In genomic region chr7:111080495-111081105, GRCh38 we compare ENCODE assay signal across 2 cellular contexts.
A peak's percentile ranks its signal among the peaks of the same experiment; 100 is the strongest.
TF ChIP-seq lines count a peak whose summit lies in the region.

No MANE protein-coding gene starts in this region.

TF ChIP-seq in IMR-90, 13 proteins besides CTCF, POLR2A, EP300 and RAD21:
- TF ChIP-seq BHLHE40 (IDR thresholded peaks at IDR 0.05; ENCODE audit: low read depth, low read length), result no peak
- TF ChIP-seq MAZ (IDR thresholded peaks at IDR 0.05; ENCODE audit: borderline replicate concordance, low read depth, low read length), result no peak
- peak; percentile 71 for TF ChIP-seq MAFK (IDR thresholded peaks at IDR 0.05; ENCODE audit: low read depth, low read length)
- TF ChIP-seq CHD1 (IDR thresholded peaks at IDR 0.05; ENCODE audit: low read depth, low read length), result no peak
- TF ChIP-seq RFX5 (IDR thresholded peaks at IDR 0.05; ENCODE audit: low read depth, low read length), result no peak

TF ChIP-seq in GM12878, 131 proteins besides CTCF, POLR2A, EP300 and RAD21:
- peak; percentile 45; the same call in 1 of the 2 replicates for TF ChIP-seq NFIC (IDR thresholded peaks at IDR 0.05; ENCODE audit: low read depth, low read length)
- no peak for TF ChIP-seq GATAD2B (conservative IDR thresholded peaks at IDR 0.05; ENCODE audit: low read depth)
- no peak for TF ChIP-seq SMAD1 (IDR thresholded peaks at IDR 0.05; ENCODE audit: low read depth, partially characterized antibody)
